In the genomic region with DNA sequence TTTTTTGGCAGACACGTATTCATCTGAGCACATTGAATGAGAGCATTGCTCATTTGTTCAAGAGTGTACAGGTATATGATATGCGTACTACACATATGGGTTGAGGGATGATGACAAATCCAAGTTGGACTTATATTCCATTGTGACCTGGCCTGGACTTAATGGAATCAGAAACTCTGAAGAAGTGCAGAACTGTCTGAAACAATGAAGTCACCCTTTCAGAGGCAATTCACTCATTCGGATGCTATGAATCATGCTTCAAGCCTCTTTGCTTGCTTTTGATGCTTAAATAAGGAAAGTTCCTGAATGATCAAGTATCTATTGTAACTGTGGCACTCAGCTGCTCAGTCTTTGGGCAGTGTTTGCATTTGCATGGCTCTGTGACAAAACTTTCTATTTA, we compare ENCODE assay signal across 1 cellular context.
TF ChIP-seq lines count a peak whose summit lies in the region.

No MANE protein-coding gene starts in this region.

TF ChIP-seq in GM23338, 12 proteins besides CTCF, POLR2A, EP300 and RAD21 (continued from another document):
- TF ChIP-seq ZNF462 (CRISPR knock-in tag; IDR thresholded peaks at IDR 0.05) (no peak), ZNF114 (CRISPR knock-in tag; IDR thresholded peaks at IDR 0.05) (no peak), EZH2 (IDR thresholded peaks at IDR 0.05; ENCODE audit: low read depth, unreplicated experiment) (no peak), STAT1 (IDR thresholded peaks at IDR 0.05; ENCODE audit: unreplicated experiment) (no peak), NANOG (IDR thresholded peaks at IDR 0.05; ENCODE audit: borderline replicate concordance) (no peak), EZH2phosphoT487 (IDR thresholded peaks at IDR 0.05; ENCODE audit: unreplicated experiment) (no peak)
